ENCODE assay signal across 16 cellular contexts in genomic region chr19:13109361-13110098, GRCh38. TPM values are rescaled to one million over a fixed set of nuclear protein-coding genes. Genes with fewer than 3 reads are reported as not detected.
"Had no signal": no experiment of that assay in that cellular context is flagged by ENCODE, and none has a peak within 500 bp of the region (broad histone marks: within the 10 kb centered on the region; RNA-seq: fewer than 3 reads in every experiment).

No MANE protein-coding gene starts in this region.

- H3K9me3 ChIP-seq: psoas muscle, suprapubic skin, transverse colon, uterus had no signal

- H3K27ac ChIP-seq: dorsolateral prefrontal cortex, psoas muscle, suprapubic skin, transverse colon, uterus had no signal

- H3K4me3 Mint-ChIP-seq: activated CD4-positive, alpha-beta T cell treated with anti-CD3 and anti-CD28 coated beads for 36 hours; activated naive CD8-positive, alpha-beta T cell treated with anti-CD3 and anti-CD28 coated beads, Interleukin-2, amount 10 ng/mL, durations not matched to agents 7 days and 5 days; activated T-helper 1 cell treated with anti-CD3 and anti-CD28 coated beads, Interleukin-12 subunit alpha, Interleukin-12 subunit beta, Interleukin-2, Interleukin-4 antibody, amounts not matched to agents 30 ng/mL and 10 ng/mL and 1 ng/mL, durations not matched to agents 14 hours and 24 hours and 36 hours; stimulated activated naive CD8-positive, alpha-beta T cell treated with anti-CD3 and anti-CD28 coated beads, Interleukin-15, amount 100 ng/mL, for 72 hours; T-cell; WTC11 had no signal

- H3K4me1 ChIP-seq: transverse colon, uterus had no signal

- H3K27me3 Mint-ChIP-seq: activated CD4-positive, alpha-beta T cell treated with anti-CD3 and anti-CD28 coated beads for 36 hours; activated naive CD8-positive, alpha-beta T cell treated with anti-CD3 and anti-CD28 coated beads, Interleukin-2, amount 10 ng/mL, durations not matched to agents 7 days and 5 days; stimulated activated naive CD8-positive, alpha-beta T cell treated with anti-CD3 and anti-CD28 coated beads, Interleukin-15, amount 100 ng/mL, for 72 hours; T-cell had no signal

- H3K4me1 Mint-ChIP-seq: WTC11 had no signal

- DNase-seq: activated CD4-positive, alpha-beta T cell treated with anti-CD3 and anti-CD28 coated beads for 36 hours; activated CD4-positive, alpha-beta T cell treated with anti-CD3 and anti-CD28 coated beads, Interleukin-2, amount 50 U/mL, for 48 hours; activated naive CD8-positive, alpha-beta T cell treated with anti-CD3 and anti-CD28 coated beads, Interleukin-2, amount 10 ng/mL, durations not matched to agents 7 days and 5 days; activated T-cell treated with anti-CD3 and anti-CD28 coated beads for 4 hours; amygdala; dorsolateral prefrontal cortex; left ventricle myocardium superior; psoas muscle; stimulated activated naive CD8-positive, alpha-beta T cell treated with anti-CD3 and anti-CD28 coated beads, Interleukin-15, amount 100 ng/mL, for 72 hours; T-cell; transverse colon; uterus had no signal

- H3K27me3 ChIP-seq: dorsolateral prefrontal cortex, suprapubic skin, transverse colon, uterus had no signal

- ATAC-seq: activated CD4-positive, alpha-beta T cell treated with anti-CD3 and anti-CD28 coated beads for 36 hours; left ventricle myocardium superior; stimulated activated naive CD8-positive, alpha-beta T cell treated with anti-CD3 and anti-CD28 coated beads, Interleukin-15, amount 100 ng/mL, for 72 hours; T-cell; WTC11 had no signal

- H3K27ac Mint-ChIP-seq: activated CD4-positive, alpha-beta T cell treated with anti-CD3 and anti-CD28 coated beads for 36 hours; activated naive CD8-positive, alpha-beta T cell treated with anti-CD3 and anti-CD28 coated beads, Interleukin-2, amount 10 ng/mL, durations not matched to agents 7 days and 5 days; activated T-helper 1 cell treated with anti-CD3 and anti-CD28 coated beads, Interleukin-12 subunit alpha, Interleukin-12 subunit beta, Interleukin-2, Interleukin-4 antibody, amounts not matched to agents 30 ng/mL and 10 ng/mL and 1 ng/mL, durations not matched to agents 14 hours and 24 hours and 36 hours; stimulated activated naive CD8-positive, alpha-beta T cell treated with anti-CD3 and anti-CD28 coated beads, Interleukin-15, amount 100 ng/mL, for 72 hours; WTC11 had no signal

- H3K4me3 ChIP-seq: dorsolateral prefrontal cortex, psoas muscle, suprapubic skin, transverse colon, uterus had no signal

- H3K9me3 Mint-ChIP-seq: activated naive CD8-positive, alpha-beta T cell treated with anti-CD3 and anti-CD28 coated beads, Interleukin-2, amount 10 ng/mL, durations not matched to agents 7 days and 5 days; activated T-helper 1 cell treated with anti-CD3 and anti-CD28 coated beads, Interleukin-12 subunit alpha, Interleukin-12 subunit beta, Interleukin-2, Interleukin-4 antibody, amounts not matched to agents 30 ng/mL and 10 ng/mL and 1 ng/mL, durations not matched to agents 14 hours and 24 hours and 36 hours; stimulated activated naive CD8-positive, alpha-beta T cell treated with anti-CD3 and anti-CD28 coated beads, Interleukin-15, amount 100 ng/mL, for 72 hours; T-cell; WTC11 had no signal

- H3K36me3 ChIP-seq: uterus had no signal

RNA-seq across cellular contexts. Expression of gene LYL1, which starts 6.9 kb away (rescaled TPM):
- polyA plus RNA-seq: neural cell had no signal
